In genomic region chr15:88735212-88735611, GRCh38 we compare ENCODE assay signal across 28 cellular contexts.
"Had no signal": no experiment of that assay in that cellular context is flagged by ENCODE, and none has a peak within 500 bp of the region (broad histone marks: within the 10 kb centered on the region; RNA-seq: fewer than 3 reads in every experiment).

No MANE protein-coding gene starts in this region.

- DNase-seq: naive thymus-derived CD8-positive, alpha-beta T cell; nephron progenitor cell; nucleus accumbens; pancreas; right cardiac atrium; right lobe of liver; sigmoid colon; small intestine; stimulated activated CD4-positive, alpha-beta T cell treated with anti-CD3 and anti-CD28 coated beads, Interleukin-15, amount 100 ng/mL, for 24 hours; stimulated activated CD4-positive, alpha-beta T cell treated with anti-CD3 and anti-CD28 coated beads, Interleukin-2, amount 100 ng/mL, for 24 hours; stimulated activated CD4-positive, alpha-beta T cell treated with anti-CD3 and anti-CD28 coated beads, Interleukin-2, amount 100 ng/mL, for 48 hours; stimulated activated CD4-positive, alpha-beta T cell treated with anti-CD3 and anti-CD28 coated beads, Interleukin-4, amount 100 ng/mL, for 24 hours; stimulated activated naive B cell treated with anti-CD40 and anti-IgM and Interleukin-4, amounts not matched to agents 10 μg/mL and 1 μg/mL and 100 μg/mL, for 72 hours; stimulated activated naive CD4-positive, alpha-beta T cell treated with Interleukin-2 at 50 U/mL for 16 hours; stomach; testis; tibial artery; transverse colon; upper lobe of right lung; uterus had no signal

- H3K4me1 Mint-ChIP-seq: naive thymus-derived CD8-positive, alpha-beta T cell; nephron progenitor cell; neural crest cell; stimulated activated effector memory CD8-positive, alpha-beta T cell treated with anti-CD3 and anti-CD28 coated beads, Interleukin-12 subunit alpha, Interleukin-12 subunit beta, amount 100 ng/mL, for 72 hours; stimulated activated naive B cell treated with anti-CD40 and anti-IgM and Interleukin-4, amounts not matched to agents 10 μg/mL and 1 μg/mL and 100 μg/mL, for 72 hours had no signal

- H3K36me3 ChIP-seq: neutrophil, pancreas, prostate gland, right lobe of liver, sigmoid colon, stomach, suprapubic skin, tibial artery, transverse colon, upper lobe of right lung, uterus had no signal

- H3K4me3 ChIP-seq: pancreas, prostate gland, right lobe of liver, sigmoid colon, stomach, suprapubic skin, testis, tibial artery, transverse colon, upper lobe of right lung, uterus had no signal

- ATAC-seq: naive thymus-derived CD8-positive, alpha-beta T cell; natural killer cell treated with Interleukin-12 subunit alpha and Interleukin-12 subunit beta and Interleukin-15 and Interleukin-18, amount 100 ng/mL, for 72 hours; pancreas; right cardiac atrium; right lobe of liver; stimulated activated effector memory CD8-positive, alpha-beta T cell treated with anti-CD3 and anti-CD28 coated beads, Interleukin-12 subunit alpha, Interleukin-12 subunit beta, amount 100 ng/mL, for 72 hours; stimulated activated naive B cell treated with anti-CD40 and anti-IgM and Interleukin-4, amounts not matched to agents 10 μg/mL and 1 μg/mL and 100 μg/mL, for 72 hours; upper lobe of right lung had no signal

- H3K36me3 Mint-ChIP-seq: natural killer cell treated with Interleukin-12 subunit alpha and Interleukin-12 subunit beta and Interleukin-15 and Interleukin-18, amount 100 ng/mL, for 72 hours; stimulated activated effector memory CD8-positive, alpha-beta T cell treated with anti-CD3 and anti-CD28 coated beads, Interleukin-12 subunit alpha, Interleukin-12 subunit beta, amount 100 ng/mL, for 72 hours; type B pancreatic cell had no signal

- H3K27ac ChIP-seq: neutrophil, pancreas, prostate gland, right lobe of liver, sigmoid colon, stomach, suprapubic skin, testis, tibial artery, transverse colon, upper lobe of right lung, uterus had no signal

- H3K4me1 ChIP-seq: pancreas, prostate gland, right lobe of liver, sigmoid colon, stomach, suprapubic skin, testis, transverse colon, upper lobe of right lung, uterus had no signal

- H3K9me3 ChIP-seq: neutrophil, pancreas, prostate gland, right lobe of liver, sigmoid colon, suprapubic skin, testis, tibial artery, transverse colon, upper lobe of right lung, uterus had no signal

- H3K27ac Mint-ChIP-seq: naive thymus-derived CD8-positive, alpha-beta T cell; natural killer cell treated with Interleukin-12 subunit alpha and Interleukin-12 subunit beta and Interleukin-15 and Interleukin-18, amount 100 ng/mL, for 72 hours; nephron progenitor cell; stimulated activated effector memory CD8-positive, alpha-beta T cell treated with anti-CD3 and anti-CD28 coated beads, Interleukin-12 subunit alpha, Interleukin-12 subunit beta, amount 100 ng/mL, for 72 hours; stimulated activated naive B cell treated with anti-CD40 and anti-IgM and Interleukin-4, amounts not matched to agents 10 μg/mL and 1 μg/mL and 100 μg/mL, for 72 hours; stimulated activated naive CD8-positive, alpha-beta T cell treated with anti-CD3 and anti-CD28 coated beads, Interleukin-15, Interleukin-2, amounts not matched to agents 100 ng/mL and 50 ng/mL, for 24 hours; type B pancreatic cell had no signal

- H3K27me3 ChIP-seq: right lobe of liver, sigmoid colon, suprapubic skin, testis, tibial artery, transverse colon, upper lobe of right lung, uterus had no signal

- FAIRE-seq: pancreas, small intestine had no signal

- H3K4me3 Mint-ChIP-seq: naive thymus-derived CD8-positive, alpha-beta T cell; natural killer cell treated with Interleukin-12 subunit alpha and Interleukin-12 subunit beta and Interleukin-15 and Interleukin-18, amount 100 ng/mL, for 72 hours; nephron progenitor cell; neural crest cell; stimulated activated effector memory CD8-positive, alpha-beta T cell treated with anti-CD3 and anti-CD28 coated beads, Interleukin-12 subunit alpha, Interleukin-12 subunit beta, amount 100 ng/mL, for 72 hours; stimulated activated naive B cell treated with anti-CD40 and anti-IgM and Interleukin-4, amounts not matched to agents 10 μg/mL and 1 μg/mL and 100 μg/mL, for 72 hours; stimulated activated naive CD8-positive, alpha-beta T cell treated with anti-CD3 and anti-CD28 coated beads, Interleukin-15, Interleukin-2, amounts not matched to agents 100 ng/mL and 50 ng/mL, for 24 hours; type B pancreatic cell had no signal

- H3K9me3 Mint-ChIP-seq: natural killer cell treated with Interleukin-12 subunit alpha and Interleukin-12 subunit beta and Interleukin-15 and Interleukin-18, amount 100 ng/mL, for 72 hours; stimulated activated effector memory CD8-positive, alpha-beta T cell treated with anti-CD3 and anti-CD28 coated beads, Interleukin-12 subunit alpha, Interleukin-12 subunit beta, amount 100 ng/mL, for 72 hours; stimulated activated naive B cell treated with anti-CD40 and anti-IgM and Interleukin-4, amounts not matched to agents 10 μg/mL and 1 μg/mL and 100 μg/mL, for 72 hours; stimulated activated naive CD8-positive, alpha-beta T cell treated with anti-CD3 and anti-CD28 coated beads, Interleukin-15, Interleukin-2, amounts not matched to agents 100 ng/mL and 50 ng/mL, for 24 hours had no signal
